Comparison of ENCODE assay signal across 16 cellular contexts in genomic region chr6:75363304-75363703, GRCh38.
"Had no signal": no experiment of that assay in that cellular context is flagged by ENCODE, and none has a peak within 500 bp of the region (broad histone marks: within the 10 kb centered on the region; RNA-seq: fewer than 3 reads in every experiment).

No MANE protein-coding gene starts in this region.

- H3K27me3 ChIP-seq: cardiac muscle cell, neutrophil, tibial artery had no signal

- H3K4me1 ChIP-seq: parathyroid adenoma had no signal

- H3K4me3 ChIP-seq: cardiac muscle cell, tibial artery had no signal

- H3K9me3 ChIP-seq: neutrophil, tibial artery had no signal

- H3K4me3 Mint-ChIP-seq: activated naive CD4-positive, alpha-beta T cell treated with anti-CD3 and anti-CD28 coated beads for 36 hours; activated naive CD8-positive, alpha-beta T cell treated with anti-CD3 and anti-CD28 coated beads, Interleukin-2, amount 50 U/mL, for 24 hours; activated T-helper 17 cell treated with anti-CD3 and anti-CD28 coated beads, Interleukin-2, amount 50 U/mL, for 72 hours; natural killer cell had no signal

- H3K36me3 Mint-ChIP-seq: natural killer cell had no signal

- H3K9me3 Mint-ChIP-seq: activated naive CD4-positive, alpha-beta T cell treated with anti-CD3 and anti-CD28 coated beads for 36 hours; activated naive CD8-positive, alpha-beta T cell treated with anti-CD3 and anti-CD28 coated beads, Interleukin-2, amount 50 U/mL, for 24 hours; activated T-helper 17 cell treated with anti-CD3 and anti-CD28 coated beads, Interleukin-2, amount 50 U/mL, for 72 hours; natural killer cell had no signal

- ATAC-seq: activated naive CD8-positive, alpha-beta T cell treated with anti-CD3 and anti-CD28 coated beads, Interleukin-2, amount 50 U/mL, for 24 hours; activated T-helper 17 cell treated with anti-CD3 and anti-CD28 coated beads, Interleukin-2, amount 50 U/mL, for 72 hours; esophagus mucosa; left ventricle myocardium superior; natural killer cell had no signal

- H3K27ac ChIP-seq: cardiac muscle cell, neutrophil, parathyroid adenoma, tibial artery had no signal

- DNase-seq: activated naive CD4-positive, alpha-beta T cell treated with anti-CD3 and anti-CD28 coated beads for 36 hours; activated naive CD8-positive, alpha-beta T cell treated with anti-CD3 and anti-CD28 coated beads, Interleukin-2, amount 50 U/mL, for 24 hours; activated T-cell treated with anti-CD3 and anti-CD28 coated beads for 4 hours; aorta; hippocampal formation; left ventricle myocardium superior; mesendoderm; natural killer cell; stimulated activated CD4-positive, alpha-beta T cell treated with anti-CD3 and anti-CD28 coated beads, Interleukin-4, amount 100 ng/mL, for 1 hour; stimulated activated naive CD4-positive, alpha-beta T cell; tibial artery had no signal

- H3K27ac Mint-ChIP-seq: activated naive CD4-positive, alpha-beta T cell treated with anti-CD3 and anti-CD28 coated beads for 36 hours; activated naive CD8-positive, alpha-beta T cell treated with anti-CD3 and anti-CD28 coated beads, Interleukin-2, amount 50 U/mL, for 24 hours; activated T-helper 17 cell treated with anti-CD3 and anti-CD28 coated beads, Interleukin-2, amount 50 U/mL, for 72 hours; natural killer cell had no signal

- H3K4me1 Mint-ChIP-seq: activated naive CD8-positive, alpha-beta T cell treated with anti-CD3 and anti-CD28 coated beads, Interleukin-2, amount 50 U/mL, for 24 hours; activated T-helper 17 cell treated with anti-CD3 and anti-CD28 coated beads, Interleukin-2, amount 50 U/mL, for 72 hours; natural killer cell had no signal

- H3K36me3 ChIP-seq: neutrophil had no signal
